In genomic region chr17:56185905-56186783, GRCh38 we compare ENCODE assay signal across 14 cellular contexts. TPM values are rescaled to one million over a fixed set of nuclear protein-coding genes. Genes with fewer than 3 reads are reported as not detected.
DNase-seq lines count a peak whose midpoint lies in the region; ATAC-seq, FAIRE-seq and TF ChIP-seq lines count a peak whose summit lies in the region.
"Had no signal": no experiment of that assay in that cellular context is flagged by ENCODE, and none has a peak within 500 bp of the region (broad histone marks: within the 10 kb centered on the region; RNA-seq: fewer than 3 reads in every experiment).

No MANE protein-coding gene starts in this region.

- FAIRE-seq in endothelial cell of umbilical vein (lab: Jason Lieb, UNC): peak; percentile 97
- FAIRE-seq: keratinocyte had no signal

- no peak overlapping the region for H3K27ac Mint-ChIP-seq in T-cell
- H3K27ac Mint-ChIP-seq: activated naive CD4-positive, alpha-beta T cell treated with anti-CD3 and anti-CD28 coated beads, Interleukin-2, amount 10 ng/mL, durations not matched to agents 7 days and 5 days; CD8-positive, alpha-beta memory T cell had no signal

- no peaks in the 10 kb centered on the region for H3K9me1 ChIP-seq in endothelial cell of umbilical vein (replicated peaks; ENCODE audit: control insufficient read depth, extremely low read depth, insufficient read depth, low read length)

- no peaks in the 10 kb centered on the region for H3K79me2 ChIP-seq in endothelial cell of umbilical vein (ENCODE audit: control insufficient read depth, insufficient read depth, low read length)

- dilution Hi-C loops in endothelial cell of umbilical vein (cut with MboI; ENCODE audit: extremely low pct_ligation_motif_present, low sequenced_read_pairs): no loop called here

- POLR2A ChIA-PET in endothelial cell of umbilical vein (lab: Charles Lee): no interaction called here
- POLR2A ChIA-PET in T-cell (lab: Charles Lee): no interaction called here

- TF ChIP-seq CTCF in RWPE2 (IDR thresholded peaks at IDR 0.05; ENCODE audit: poor library complexity, severe bottlenecking): no peak
- no peak for TF ChIP-seq CTCF in endothelial cell of umbilical vein (IDR thresholded peaks at IDR 0.05; ENCODE audit: extremely low read depth in 1 of 2, insufficient read depth in 1 of 2, low read depth in 1 of 2, low read length in 2 of 2)

- ATAC-seq in RWPE2 (ENCODE audit: low read depth) (peak; percentile 56; the same call in 2 of the 3 replicates), T-cell (replicated peaks in 1 of 4) (no peak), HG02678 (IDR thresholded peaks at IDR 0.05; ENCODE audit: unreplicated experiment) (no peak)

- H3K27ac ChIP-seq in RWPE2 (ENCODE audit: poor library complexity, severe bottlenecking): peak overlapping the region; percentile 46
- H3K27ac ChIP-seq in endothelial cell of umbilical vein (ENCODE audit: insufficient read depth, low read depth, low read length): peak overlapping the region; percentile 73
- H3K27ac ChIP-seq: esophagus muscularis mucosa had no signal

- CTCF ChIA-PET in endothelial cell of umbilical vein (lab: Charles Lee): interaction anchor here (0.7 to 2.2 kb wide), 2 partner anchors 12 to 13 kb away, joined by 3 to 7 read pairs; no protein-coding TSS in a partner anchor
- CTCF ChIA-PET in T-cell (lab: Charles Lee): interaction anchor here in 1 of 2 donors (0.6 kb wide), 1 partner anchor 632 kb away, joined by 4 read pairs; no protein-coding TSS in a partner anchor

- DNase-seq in GM03348 (ENCODE audit: low spot score): peak; percentile 66
- DNase-seq in RWPE2 (ENCODE audit: low spot score): no peak
- peak; percentile 84 for DNase-seq in endothelial cell of umbilical vein (ENCODE audit: low read depth, low spot score)
- peak; percentile 75 for DNase-seq in pulmonary artery endothelial cell (ENCODE audit: low read depth, low spot score)
- DNase-seq in T-cell: no peak
- DNase-seq in NCI-H446 treated with DMSO at 0.1 percent for 48 hours (lab: John Stamatoyannopoulos, UW): no peak
- no peak for DNase-seq in activated CD4-positive, alpha-beta T cell treated with anti-CD3 and anti-CD28 coated beads for 1 hour
- DNase-seq: activated naive CD4-positive, alpha-beta T cell treated with anti-CD3 and anti-CD28 coated beads, Interleukin-2, amount 10 ng/mL, durations not matched to agents 7 days and 5 days; CD8-positive, alpha-beta memory T cell; NCI-H2171 treated with DMSO at 0.1 percent for 48 hours had no signal

- H4K20me1 ChIP-seq in endothelial cell of umbilical vein (replicated peaks; ENCODE audit: control insufficient read depth, extremely low read depth, insufficient read depth, low read length): no peaks in the 10 kb centered on the region

- no peak overlapping the region for H3K4me3 Mint-ChIP-seq in T-cell
- H3K4me3 Mint-ChIP-seq: activated naive CD4-positive, alpha-beta T cell treated with anti-CD3 and anti-CD28 coated beads, Interleukin-2, amount 10 ng/mL, durations not matched to agents 7 days and 5 days; CD8-positive, alpha-beta memory T cell had no signal

- H3K4me3 ChIP-seq in RWPE2 (ENCODE audit: severe bottlenecking) (no peak overlapping the region), endothelial cell of umbilical vein (replicated peaks in 1 of 3; ENCODE audit: insufficient read depth in 1 of 3, low read depth in 1 of 3, low read length in 3 of 3) (no peak overlapping the region)
- H3K4me3 ChIP-seq: esophagus muscularis mucosa had no signal

- H3K9me3 Mint-ChIP-seq in T-cell: no peaks in the 10 kb centered on the region
- H3K9me3 Mint-ChIP-seq: activated naive CD4-positive, alpha-beta T cell treated with anti-CD3 and anti-CD28 coated beads, Interleukin-2, amount 10 ng/mL, durations not matched to agents 7 days and 5 days had no signal

- H3K4me1 Mint-ChIP-seq in T-cell: no peaks in the 10 kb centered on the region
- H3K4me1 Mint-ChIP-seq: activated naive CD4-positive, alpha-beta T cell treated with anti-CD3 and anti-CD28 coated beads, Interleukin-2, amount 10 ng/mL, durations not matched to agents 7 days and 5 days; CD8-positive, alpha-beta memory T cell had no signal

- H2AFZ ChIP-seq in endothelial cell of umbilical vein (ENCODE audit: low read depth, low read length): peak overlapping the region; percentile 63

- H3K4me2 ChIP-seq in endothelial cell of umbilical vein (ENCODE audit: insufficient read depth, low read length): peak overlapping the region; percentile 54

- no peaks in the 10 kb centered on the region for H3K36me3 Mint-ChIP-seq in T-cell
- H3K36me3 Mint-ChIP-seq: activated naive CD4-positive, alpha-beta T cell treated with anti-CD3 and anti-CD28 coated beads, Interleukin-2, amount 10 ng/mL, durations not matched to agents 7 days and 5 days; CD8-positive, alpha-beta memory T cell had no signal

- H3K36me3 ChIP-seq in RWPE2 (ENCODE audit: low read depth) (no peaks in the 10 kb centered on the region), endothelial cell of umbilical vein (ENCODE audit: control insufficient read depth in 2 of 2, extremely low read depth in 1 of 2, insufficient read depth in 2 of 2, low read length in 2 of 2) (no peaks in the 10 kb centered on the region)
- H3K36me3 ChIP-seq: esophagus muscularis mucosa had no signal

- H3K9ac ChIP-seq in endothelial cell of umbilical vein (replicated peaks; ENCODE audit: extremely low read depth, insufficient read depth, low read length): peak overlapping the region; percentile 53

- no peaks in the 10 kb centered on the region for H3K9me3 ChIP-seq in RWPE2 (ENCODE audit: severe bottlenecking)
- no peaks in the 10 kb centered on the region for H3K9me3 ChIP-seq in endothelial cell of umbilical vein (replicated peaks; ENCODE audit: control insufficient read depth, insufficient read depth, low read length)
- H3K9me3 ChIP-seq: esophagus muscularis mucosa had no signal

- H3K4me1 ChIP-seq in RWPE2 (ENCODE audit: insufficient read depth, poor library complexity, severe bottlenecking) (peaks cover 9% of the 10 kb centered on the region), endothelial cell of umbilical vein (ENCODE audit: control insufficient read depth, extremely low read depth, insufficient read depth, low read length) (peaks cover 12% of the 10 kb centered on the region)
- H3K4me1 ChIP-seq: esophagus muscularis mucosa had no signal

- intact Hi-C loops in endothelial cell of umbilical vein (cut with micrococcal nuclease): loop anchor here (1.0 to 10.0 kb wide), 5 partner anchors 106 to 569 kb away; no protein-coding TSS in a partner anchor

- BruUV-seq in endothelial cell of umbilical vein (replicated peaks; lab: Mats Ljungman, UMichigan): TSS peak; percentile 98

- TF ChIP-seq POLR2A in endothelial cell of umbilical vein (IDR thresholded peaks at IDR 0.05; ENCODE audit: low read depth, low read length): no peak

- H3K27me3 Mint-ChIP-seq in T-cell: peaks cover 3% of the 10 kb centered on the region in 2 donors
- H3K27me3 Mint-ChIP-seq: activated naive CD4-positive, alpha-beta T cell treated with anti-CD3 and anti-CD28 coated beads, Interleukin-2, amount 10 ng/mL, durations not matched to agents 7 days and 5 days had no signal

- H3K27me3 ChIP-seq in RWPE2 (ENCODE audit: insufficient read depth, poor library complexity, severe bottlenecking) (no peaks in the 10 kb centered on the region), endothelial cell of umbilical vein (ENCODE audit: control insufficient read depth in 2 of 2, insufficient read depth in 2 of 2, low read length in 2 of 2) (no peaks in the 10 kb centered on the region)
- H3K27me3 ChIP-seq: esophagus muscularis mucosa had no signal

TF ChIP-seq in endothelial cell of umbilical vein, 7 proteins besides CTCF, POLR2A, EP300 and RAD21:
- TF ChIP-seq JUN (IDR thresholded peaks at IDR 0.05; ENCODE audit: borderline replicate concordance, insufficient read depth, insufficient read length, low read depth) (peak; percentile 88), EZH2 (IDR thresholded peaks at IDR 0.05; ENCODE audit: borderline replicate concordance, low read depth, low read length, severe bottlenecking) (no peak), FOS (IDR thresholded peaks at IDR 0.05; ENCODE audit: borderline replicate concordance, insufficient read depth, low read length) (peak; percentile 86), POLR2AphosphoS5 (IDR thresholded peaks at IDR 0.05; ENCODE audit: insufficient read depth, low read depth, low read length) (peak; percentile 53), GATA2 (IDR thresholded peaks at IDR 0.05; ENCODE audit: insufficient read depth, insufficient read length, low read depth, low read length) (peak; percentile 92)
TF ChIP-seq in endothelial cell of umbilical vein: peak in this region for 4.

RNA-seq across cellular contexts. Expression of gene ANKFN1, which starts 32.9 kb away (rescaled TPM):
- total RNA-seq in endothelial cell of umbilical vein: not detected in 2 replicates
- polyA plus RNA-seq in endothelial cell of umbilical vein: 0.13 and 0.15 TPM in 2 replicates
- 0.21 and 0.23 TPM in 2 replicates for polyA plus RNA-seq in endothelial cell of umbilical vein (2011; cell fraction: cytosol; rRNA removed)
- polyA plus RNA-seq in endothelial cell of umbilical vein (2011; cell fraction: nucleus; rRNA removed): 0.47 and 0.53 TPM in 2 replicates
- polyA plus RNA-seq in endothelial cell of umbilical vein (2012): 0.16 TPM in 2 replicates
- polyA minus RNA-seq in endothelial cell of umbilical vein: 0.23 and 0.61 TPM in 2 replicates
- not detected for polyA minus RNA-seq in endothelial cell of umbilical vein (2011; cell fraction: cytosol; rRNA and poly(A)+ RNA removed)
- 0.43 and 0.96 TPM in 2 replicates for polyA minus RNA-seq in endothelial cell of umbilical vein (2011; cell fraction: nucleus; rRNA and poly(A)+ RNA removed)
- total RNA-seq in pulmonary artery endothelial cell: 0.42 and 1.5 TPM in 2 replicates
- total RNA-seq in T-cell: not detected
- total RNA-seq: CD8-positive, alpha-beta memory T cell; T-helper 2 cell treated with Interferon-gamma antibody and Interleukin-4, amounts not matched to agents 100 ng/mL and 5 ng/mL, for 36 hours had no signal
- polyA plus RNA-seq: CD8-positive, alpha-beta memory T cell had no signal

Comparison
In these comparisons a context has a peak if more than half of its experiments do, and no peak if none do; other contexts are left out.
1. DNase-seq: peak in GM03348 (single experiment), endothelial cell of umbilical vein (single experiment) and pulmonary artery endothelial cell (single experiment); none in RWPE2 (single experiment), T-cell (0 of 34), NCI-H446 treated with DMSO at 0.1 percent for 48 hours (single experiment) and activated CD4-positive, alpha-beta T cell treated with anti-CD3 and anti-CD28 coated beads for 1 hour (single experiment).